Comparison of ENCODE assay signal across 18 cellular contexts in the genomic region with DNA sequence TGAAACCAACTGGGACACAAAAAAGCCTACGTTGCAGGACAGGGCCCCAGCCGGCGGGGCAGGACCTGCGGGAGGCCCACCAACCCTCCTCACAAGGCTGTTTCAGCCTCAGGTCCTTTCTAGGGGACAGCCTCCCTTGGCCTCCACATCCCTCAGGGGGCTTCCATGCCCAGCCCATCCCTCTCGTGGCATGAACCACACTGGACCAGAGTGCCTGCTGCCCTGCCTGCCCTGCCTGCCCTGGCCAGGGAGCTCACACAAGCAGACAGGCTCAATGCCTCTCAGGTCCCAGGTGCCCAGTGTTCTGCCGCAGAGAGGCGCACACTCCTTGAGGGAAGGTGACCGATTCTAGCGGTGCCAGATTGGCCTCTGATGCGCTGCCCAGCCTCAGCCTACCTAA. TPM values are rescaled to one million over a fixed set of nuclear protein-coding genes. Genes with fewer than 3 reads are reported as not detected.
DNase-seq lines count a peak whose midpoint lies in the region; ATAC-seq, FAIRE-seq and TF ChIP-seq lines count a peak whose summit lies in the region.
"Had no signal": no experiment of that assay in that cellular context is flagged by ENCODE, and none has a peak within 500 bp of the region (broad histone marks: within the 10 kb centered on the region; RNA-seq: fewer than 3 reads in every experiment).

No MANE protein-coding gene starts in this region.

- CTCF ChIA-PET in HepG2 (lab: Yijun Ruan, JAX; ENCODE audit: low intra/inter-chr PET ratio, low total read pairs) (no interaction called here), OCI-LY7 (lab: Charles Lee; ENCODE audit: unreplicated experiment) (no interaction called here)

- TF ChIP-seq POLR2A in HepG2 (IDR thresholded peaks at IDR 0.05; ENCODE audit: insufficient read depth in 1 of 2, low read depth in 2 of 2, low read length in 2 of 2) (no peak), right lobe of liver (IDR thresholded peaks at IDR 0.05) (no peak), sigmoid colon (IDR thresholded peaks at IDR 0.05) (no peak)

- no peak for DNase-seq in HepG2 (ENCODE audit: low spot score)
- DNase-seq in right lobe of liver, result no peak
- peak; percentile 8 for DNase-seq in iPS-NIHi7 (ENCODE audit: extremely low spot score)
- no peak for DNase-seq in sigmoid colon
- DNase-seq in OCI-LY7 (ENCODE audit: low spot score), result no peak
- DNase-seq: 8988T; AML-193; Caco-2; CD8-positive, alpha-beta memory T cell; GF-D8; HCEC 1CT; HFFc6 had no signal

- WGBS in HepG2 (ENCODE audit: low lambda C conversion rate), result 94% methylated on average over 10 of the region's 10 CpGs
- 94% methylated on average over 3 of the region's 10 CpGs for WGBS in right lobe of liver (ENCODE audit: insufficient coverage, low coverage, low lambda C conversion rate, missing lambda C conversion rate)
- 97 to 99% methylated on average over 10 of the region's 10 CpGs for WGBS in sigmoid colon, 2 donors

- H3K9me2 ChIP-seq in OCI-LY7 (ENCODE audit: insufficient read depth, low read length), result no peaks in the 10 kb centered on the region

- no peak for ATAC-seq in HepG2
- no peak for ATAC-seq in right lobe of liver
- no peak for ATAC-seq in GM21723 (IDR thresholded peaks at IDR 0.05; ENCODE audit: unreplicated experiment)
- no peak for ATAC-seq in HG03280 (IDR thresholded peaks at IDR 0.05; ENCODE audit: unreplicated experiment)

- TF ChIP-seq RAD21 in HepG2 (CRISPR knock-in tag; IDR thresholded peaks at IDR 0.05), result no peak

- BruUV-seq in HepG2 (replicated peaks; lab: Mats Ljungman, UMichigan) (no TSS peak), OCI-LY7 (replicated peaks; lab: Mats Ljungman, UMichigan) (no TSS peak)

- no peak for TF ChIP-seq EP300 in HepG2 (IDR thresholded peaks at IDR 0.05; ENCODE audit: low read depth in 2 of 2, low read length in 2 of 2)
- TF ChIP-seq EP300 in HepG2 (CRISPR knock-in tag; IDR thresholded peaks at IDR 0.05; ENCODE audit: borderline replicate concordance), result no peak
- no peak for TF ChIP-seq EP300 in sigmoid colon (IDR thresholded peaks at IDR 0.05)

- H3K27ac ChIP-seq in HepG2 (ENCODE audit: extremely low read length, insufficient read depth, low read length) (no peak overlapping the region), right lobe of liver (no peak overlapping the region), sigmoid colon (peak overlapping the region in 3 of 4 donors; percentile 96 to 97 (median 96)), OCI-LY7 (ENCODE audit: low read depth, low read length, poor library complexity, severe bottlenecking) (no peak overlapping the region)
- H3K27ac ChIP-seq: BLaER1, HL-60 had no signal

- H3K4me3 ChIP-seq in HepG2 (replicated peaks in 1 of 3; ENCODE audit: insufficient read depth in 1 of 3, low read depth in 2 of 3, low read length in 3 of 3) (no peak overlapping the region), right lobe of liver (no peak overlapping the region), sigmoid colon (no peak overlapping the region), OCI-LY7 (ENCODE audit: low read depth, low read length, poor library complexity, severe bottlenecking) (no peak overlapping the region)
- H3K4me3 ChIP-seq: BLaER1 had no signal

- intact Hi-C loops in HepG2 (cut with micrococcal nuclease; ENCODE audit: unreplicated experiment), result no loop called here
- intact Hi-C loops in right lobe of liver (cut with DNase I), result no loop called here
- intact Hi-C loops in sigmoid colon (cut with DNase I), result loop anchor here (10.0 kb wide), 2 partner anchors 471 to 611 kb away; no protein-coding TSS in a partner anchor
- intact Hi-C loops in OCI-LY7 (cut with micrococcal nuclease; ENCODE audit: unreplicated experiment), result no loop called here

- H3K9me3 ChIP-seq in HepG2 (ENCODE audit: low read length) (no peaks in the 10 kb centered on the region), right lobe of liver (no peaks in the 10 kb centered on the region), sigmoid colon (no peaks in the 10 kb centered on the region), OCI-LY7 (ENCODE audit: low read length) (no peaks in the 10 kb centered on the region; the same call in 1 of the 2 replicates)
- H3K9me3 ChIP-seq: BLaER1, Caco-2 had no signal

- H2AFZ ChIP-seq in HepG2 (ENCODE audit: low read length), result no peak overlapping the region
- H2AFZ ChIP-seq in OCI-LY7 (ENCODE audit: low read length), result no peak overlapping the region

- H3K79me2 ChIP-seq in HepG2 (ENCODE audit: insufficient read depth, low read length) (peaks cover 38% of the 10 kb centered on the region), OCI-LY7 (ENCODE audit: insufficient read depth, low read depth, low read length) (no peaks in the 10 kb centered on the region)

- no peak for TF ChIP-seq CTCF in HepG2 (CRISPR knock-in tag; IDR thresholded peaks at IDR 0.05)
- no peak for TF ChIP-seq CTCF in right lobe of liver (IDR thresholded peaks at IDR 0.05)
- no peak for TF ChIP-seq CTCF in sigmoid colon (IDR thresholded peaks at IDR 0.05)
- TF ChIP-seq CTCF in OCI-LY7 (conservative IDR thresholded peaks at IDR 0.05; ENCODE audit: low read length), result no peak

- in situ Hi-C loops in HepG2 (cut with HindIII; ENCODE audit: extremely low pct_ligation_motif_present, low pct_unique_long_range_greater_than_20kb), result no loop called here

- H4K20me1 ChIP-seq in HepG2 (ENCODE audit: insufficient read depth, low read length) (peaks cover 33% of the 10 kb centered on the region; the same call in 1 of the 2 replicates), OCI-LY7 (ENCODE audit: insufficient read depth, low read length) (no peaks in the 10 kb centered on the region)

- peaks cover 5% of the 10 kb centered on the region for H3K4me1 ChIP-seq in HepG2 (ENCODE audit: insufficient read depth, low read length)
- peaks cover 0 to 8% (median 0%) of the 10 kb centered on the region in 4 donors for H3K4me1 ChIP-seq in right lobe of liver
- peaks cover 0 to 56% (median 49%) of the 10 kb centered on the region in 4 donors for H3K4me1 ChIP-seq in sigmoid colon
- no peaks in the 10 kb centered on the region for H3K4me1 ChIP-seq in OCI-LY7 (ENCODE audit: insufficient read depth, low read length, poor library complexity, severe bottlenecking)
- H3K4me1 ChIP-seq: Caco-2 had no signal

- H3K27me3 ChIP-seq in HepG2 (ENCODE audit: control insufficient read depth in 1 of 2, insufficient read depth in 2 of 2, low read length in 2 of 2), result no peaks in the 10 kb centered on the region
- no peaks in the 10 kb centered on the region for H3K27me3 ChIP-seq in right lobe of liver
- no peaks in the 10 kb centered on the region for H3K27me3 ChIP-seq in sigmoid colon
- H3K27me3 ChIP-seq: BLaER1 had no signal

- no peak for FAIRE-seq in HepG2 (lab: Jason Lieb, UNC)
- FAIRE-seq: GM19239, H1 had no signal

- H3K9ac ChIP-seq in HepG2 (ENCODE audit: insufficient read depth, low read depth, low read length), result no peak overlapping the region
- H3K9ac ChIP-seq: BLaER1 had no signal

- H3K36me3 ChIP-seq in HepG2 (replicated peaks in 1 of 2; ENCODE audit: control insufficient read depth in 1 of 2, insufficient read depth in 2 of 2, low read length in 2 of 2) (peaks cover 0 to 4% of the 10 kb centered on the region in 2 experiments; a peak in 3 of 5 replicates), right lobe of liver (no peaks in the 10 kb centered on the region), sigmoid colon (no peaks in the 10 kb centered on the region), OCI-LY7 (ENCODE audit: insufficient read depth, low read length) (no peaks in the 10 kb centered on the region)

- POLR2A ChIA-PET in HepG2 (lab: Yijun Ruan, JAX) (no interaction called here), OCI-LY7 (lab: Charles Lee) (interaction anchor here (1.0 kb wide), 1 partner anchor 13 kb away, joined by 3 read pairs; no protein-coding TSS in a partner anchor)

- H3K4me2 ChIP-seq in HepG2 (ENCODE audit: low read depth, low read length) (no peak overlapping the region), OCI-LY7 (ENCODE audit: low read length) (no peak overlapping the region)
- H3K4me2 ChIP-seq: BLaER1 had no signal

TF ChIP-seq in HepG2, 621 proteins besides CTCF, POLR2A, EP300 and RAD21:
- peak; percentile 39 for TF ChIP-seq AGO2 (optimal IDR thresholded peaks at IDR 0.05; ENCODE audit: low read depth, low read length)
- TF ChIP-seq ZNF619 (CRISPR knock-in tag; IDR thresholded peaks at IDR 0.05), result no peak
- peak; percentile 50 for TF ChIP-seq RBM22 (optimal IDR thresholded peaks at IDR 0.05; ENCODE audit: low read length)
TF ChIP-seq in HepG2: peak in this region for 2.

RNA-seq across cellular contexts. Expression of a gene that starts 57.4 kb away (rescaled TPM):
- total RNA-seq in HepG2 (2016; rRNA removed; fragmentation: Illumina TruSeq; extraction: Trizol) (9.1 and 10.1 TPM in 2 replicates), right lobe of liver (10 to 100 TPM in 5 of 6 experiments, 1 to 10 TPM in 1; 8.9 to 22.4 (median 14.7) TPM), sigmoid colon (100 to 1,000 TPM in 3 of 4 donors, 10 to 100 TPM in 1; 77.0 to 196 (median 139) TPM), OCI-LY7 (2022) (16.3 and 20.6 TPM in 2 replicates)
- total RNA-seq in HepG2 (2016; cell fraction: cytosol; rRNA removed; fragmentation: Illumina TruSeq; extraction: Trizol; ENCODE audit: low read depth), result 19.0 and 23.2 TPM in 2 replicates
- 8.7 and 10.2 TPM in 2 replicates for total RNA-seq in HepG2 (2016; cell fraction: insoluble cytoplasmic fraction; rRNA removed; fragmentation: Illumina TruSeq; extraction: Trizol)
- total RNA-seq in HepG2 (2016; cell fraction: membrane; rRNA removed; fragmentation: Illumina TruSeq; extraction: Trizol), result 8.0 and 11.2 TPM in 2 replicates
- total RNA-seq in HepG2 (2016; cell fraction: nucleus; rRNA removed; fragmentation: Illumina TruSeq; extraction: Trizol), result 14.9 and 20.4 TPM in 2 replicates
- polyA plus RNA-seq in HepG2 (2011; rRNA removed) (11.5 and 11.9 TPM in 2 replicates), sigmoid colon (10 to 100 TPM in 1 of 3 donors, 1 to 10 TPM in 2; 1.8 to 16.4 (median 3.0) TPM)
- polyA plus RNA-seq in HepG2 (2011; cell fraction: cytosol; rRNA removed), result 6.8 and 7.6 TPM in 2 replicates
- 60.5 and 78.4 TPM in 2 replicates for polyA plus RNA-seq in HepG2 (2011; cell fraction: nucleus; rRNA removed)
- 8.7 and 10.7 TPM in 2 replicates for polyA plus RNA-seq in HepG2 (2012)
- polyA plus RNA-seq in HepG2 (2016; cell fraction: cytosol; fragmentation: Illumina TruSeq; extraction: Trizol; ENCODE audit: low read depth), result 0.57 and 0.92 TPM in 2 replicates
- polyA plus RNA-seq in HepG2 (2016; cell fraction: insoluble cytoplasmic fraction; fragmentation: Illumina TruSeq; extraction: Trizol; ENCODE audit: low read depth), result 5.1 and 7.0 TPM in 2 replicates
- polyA plus RNA-seq in HepG2 (2016; cell fraction: membrane; fragmentation: Illumina TruSeq; extraction: Trizol; ENCODE audit: low read depth), result 1.6 and 2.5 TPM in 2 replicates
- polyA plus RNA-seq in HepG2 (2016; cell fraction: nucleus; fragmentation: Illumina TruSeq; extraction: Trizol; ENCODE audit: insufficient read depth, low read depth), result 12.4 and 16.1 TPM in 2 replicates
- polyA minus RNA-seq in HepG2 (2011; rRNA and poly(A)+ RNA removed; ENCODE audit: low replicate concordance), result 27.5 and 29.0 TPM in 2 replicates
- polyA minus RNA-seq in HepG2 (2011; cell fraction: cytosol; rRNA and poly(A)+ RNA removed), result 10.9 and 14.4 TPM in 2 replicates
- 64.9 and 80.1 TPM in 2 replicates for polyA minus RNA-seq in HepG2 (2011; cell fraction: nucleus; rRNA and poly(A)+ RNA removed)
- total RNA-seq in OCI-LY7 (2014; rRNA removed; shearing (Covaris generic)), result 7.7 and 10.2 TPM in 2 replicates

Comparison
In these comparisons a context has a peak if more than half of its experiments do, and no peak if none do; other contexts are left out.
1. H3K27ac ChIP-seq: peak in sigmoid colon (3 of 4); none in HepG2 (single experiment), right lobe of liver (0 of 3) and OCI-LY7 (single experiment).